Comparison of ENCODE assay signal across 8 cellular contexts in the genomic region with DNA sequence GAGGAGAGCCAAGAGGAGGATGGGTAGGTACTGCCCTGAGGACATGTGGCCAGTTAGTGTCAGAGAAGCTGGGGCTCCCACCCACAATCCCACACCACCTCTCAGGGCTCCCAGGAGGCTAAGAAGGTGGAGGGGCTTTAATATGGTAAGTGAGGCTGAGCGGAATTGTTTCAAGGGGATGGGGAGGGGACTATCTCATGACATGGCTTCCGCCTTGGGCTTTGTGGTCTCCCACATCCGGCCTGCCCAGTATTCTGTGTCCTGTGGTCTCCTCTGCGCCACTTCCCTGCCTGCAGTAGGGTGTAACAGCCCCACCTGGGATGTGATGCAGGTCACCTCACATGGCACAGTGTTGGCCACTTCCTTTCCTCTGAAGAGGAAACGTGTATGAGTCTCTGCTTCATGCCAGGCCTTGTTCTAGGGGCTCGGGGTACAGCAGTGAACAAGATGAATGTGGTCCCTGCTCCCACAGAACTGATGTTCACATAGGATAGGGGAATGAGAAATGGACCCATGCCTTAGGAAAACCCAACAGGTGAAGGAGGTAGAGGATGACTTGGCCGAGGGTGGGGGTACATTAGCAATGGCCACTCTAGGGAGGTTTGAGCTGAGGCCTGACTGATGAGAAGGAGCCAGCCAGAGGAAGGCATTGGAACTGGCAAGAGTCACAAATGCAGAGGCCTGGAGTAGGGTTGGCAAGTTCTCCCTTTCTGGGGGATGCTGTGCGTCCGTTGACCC. TPM values are rescaled to one million over a fixed set of nuclear protein-coding genes. Genes with fewer than 3 reads are reported as not detected.
DNase-seq lines count a peak whose midpoint lies in the region; ATAC-seq and TF ChIP-seq lines count a peak whose summit lies in the region.

No MANE protein-coding gene starts in this region.

- H3K27ac ChIP-seq in esophagus squamous epithelium = no peak overlapping the region

- peak; percentile 88 for ATAC-seq in activated CD8-positive, alpha-beta memory T cell treated with anti-CD3 and anti-CD28 coated beads, Interleukin-2, amount 10 ng/mL, durations not matched to agents 7 days and 5 days
- no peak for ATAC-seq in HG03159 (IDR thresholded peaks at IDR 0.05; ENCODE audit: unreplicated experiment)

- TF ChIP-seq CTCF in esophagus squamous epithelium (IDR thresholded peaks at IDR 0.05) = no peak

- peaks cover 11 to 41% (median 14%) of the 10 kb centered on the region in 3 donors for H3K4me1 ChIP-seq in esophagus squamous epithelium

- no peak overlapping the region for H3K4me3 ChIP-seq in esophagus squamous epithelium

- peaks cover 31% of the 10 kb centered on the region for H3K4me1 Mint-ChIP-seq in activated CD8-positive, alpha-beta memory T cell treated with anti-CD3 and anti-CD28 coated beads, Interleukin-2, amount 10 ng/mL, durations not matched to agents 7 days and 5 days

- DNase-seq in GDM1 (lab: John Stamatoyannopoulos, UW) = peak; percentile 70
- DNase-seq in Kasumi-1 (lab: John Stamatoyannopoulos, UW) = peak; percentile 58 to 63
- DNase-seq in activated CD8-positive, alpha-beta memory T cell treated with anti-CD3 and anti-CD28 coated beads, Interleukin-2, amount 10 ng/mL, durations not matched to agents 7 days and 5 days = peak; percentile 95
- peak; percentile 45 for DNase-seq in mucosa of gallbladder (ENCODE audit: low spot score)
- DNase-seq in NCI-H2196 treated with DMSO at 0.1 percent for 48 hours (lab: John Stamatoyannopoulos, UW; ENCODE audit: unreplicated experiment) = no peak
- DNase-seq in DMS153 treated with DMSO at 0.1 percent for 48 hours (lab: John Stamatoyannopoulos, UW; ENCODE audit: unreplicated experiment) = no peak
- DNase-seq in esophagus squamous epithelium (lab: John Stamatoyannopoulos, UW) = no peak

- H3K27me3 ChIP-seq in esophagus squamous epithelium = no peaks in the 10 kb centered on the region

- H3K36me3 ChIP-seq in esophagus squamous epithelium = peaks cover 0 to 13% (median 4%) of the 10 kb centered on the region in 3 donors

- 49 to 77% methylated on average over 8 to 9 of the region's 9 CpGs for WGBS in esophagus squamous epithelium, 2 donors

- peaks cover 43% of the 10 kb centered on the region for H3K36me3 Mint-ChIP-seq in activated CD8-positive, alpha-beta memory T cell treated with anti-CD3 and anti-CD28 coated beads, Interleukin-2, amount 10 ng/mL, durations not matched to agents 7 days and 5 days

- H3K9me3 Mint-ChIP-seq in activated CD8-positive, alpha-beta memory T cell treated with anti-CD3 and anti-CD28 coated beads, Interleukin-2, amount 10 ng/mL, durations not matched to agents 7 days and 5 days (ENCODE audit: low read depth) = peaks cover 9% of the 10 kb centered on the region

- intact Hi-C loops in esophagus squamous epithelium (cut with DNase I) = no loop called here

- H3K9me3 ChIP-seq in esophagus squamous epithelium = peaks cover 0 to 4% (median 0%) of the 10 kb centered on the region in 3 donors

- H3K4me3 Mint-ChIP-seq in activated CD8-positive, alpha-beta memory T cell treated with anti-CD3 and anti-CD28 coated beads, Interleukin-2, amount 10 ng/mL, durations not matched to agents 7 days and 5 days = peak overlapping the region; percentile 60

- H3K27ac Mint-ChIP-seq in activated CD8-positive, alpha-beta memory T cell treated with anti-CD3 and anti-CD28 coated beads, Interleukin-2, amount 10 ng/mL, durations not matched to agents 7 days and 5 days = peak overlapping the region; percentile 98

- CTCF ChIA-PET in activated CD8-positive, alpha-beta memory T cell treated with anti-CD3 and anti-CD28 coated beads, Interleukin-2, amount 10 ng/mL, durations not matched to agents 7 days and 5 days (lab: Charles Lee) = interaction anchor here (0.6 kb wide), 1 partner anchor 18 kb away, joined by 5 read pairs; no protein-coding TSS in a partner anchor

- peaks cover 24% of the 10 kb centered on the region for H3K27me3 Mint-ChIP-seq in activated CD8-positive, alpha-beta memory T cell treated with anti-CD3 and anti-CD28 coated beads, Interleukin-2, amount 10 ng/mL, durations not matched to agents 7 days and 5 days

- no peak for TF ChIP-seq POLR2A in esophagus squamous epithelium (IDR thresholded peaks at IDR 0.05)

RNA-seq across cellular contexts. Expression of gene NEIL1, which starts 3.2 kb away (rescaled TPM):
- 1 to 10 TPM; 1.0 to 1.9 TPM for total RNA-seq in activated CD8-positive, alpha-beta memory T cell treated with anti-CD3 and anti-CD28 coated beads, Interleukin-2, amount 10 ng/mL, durations not matched to agents 7 days and 5 days
- total RNA-seq in mucosa of gallbladder (67.7 TPM), esophagus squamous epithelium (10 to 100 TPM in 2 of 4 donors, 1 to 10 TPM in 2; 7.9 to 58.0 (median 10.9) TPM)

RNA-seq across cellular contexts. Expression of gene COMMD4, which starts 14.2 kb away (rescaled TPM):
- 10 to 100 TPM; 76.6 to 80.7 TPM for total RNA-seq in activated CD8-positive, alpha-beta memory T cell treated with anti-CD3 and anti-CD28 coated beads, Interleukin-2, amount 10 ng/mL, durations not matched to agents 7 days and 5 days
- total RNA-seq in mucosa of gallbladder = 57.6 TPM
- 10 to 100 TPM; 35.5 to 54.4 (median 44.5) TPM for total RNA-seq in esophagus squamous epithelium

RNA-seq across cellular contexts. Expression of gene MAN2C1, which starts 18.4 kb away (rescaled TPM):
- total RNA-seq in activated CD8-positive, alpha-beta memory T cell treated with anti-CD3 and anti-CD28 coated beads, Interleukin-2, amount 10 ng/mL, durations not matched to agents 7 days and 5 days = 100 to 1,000 TPM; 143 to 170 TPM
- total RNA-seq in mucosa of gallbladder (229 TPM), esophagus squamous epithelium (100 to 1,000 TPM in 2 of 4 donors, 10 to 100 TPM in 2; 60.3 to 134 (median 83.8) TPM)

Comparison
In these comparisons a context has a peak if more than half of its experiments do, and no peak if none do; other contexts are left out.
1. DNase-seq: peak in GDM1 (single experiment), Kasumi-1 (2 of 2), activated CD8-positive, alpha-beta memory T cell treated with anti-CD3 and anti-CD28 coated beads, Interleukin-2, amount 10 ng/mL, durations not matched to agents 7 days and 5 days (single experiment) and mucosa of gallbladder (single experiment); none in NCI-H2196 treated with DMSO at 0.1 percent for 48 hours (single experiment), DMS153 treated with DMSO at 0.1 percent for 48 hours (single experiment) and esophagus squamous epithelium (single experiment).